ENCODE assay signal across 8 cellular contexts in genomic region chr6:136989591-136990578, GRCh38. TPM values are rescaled to one million over a fixed set of nuclear protein-coding genes. Genes with fewer than 3 reads are reported as not detected.
DNase-seq lines count a peak whose midpoint lies in the region; ATAC-seq and TF ChIP-seq lines count a peak whose summit lies in the region.

No MANE protein-coding gene starts in this region.

- peak; percentile 8 for DNase-seq in activated naive CD4-positive, alpha-beta T cell treated with anti-CD3 and anti-CD28 coated beads for 36 hours
- no peak for DNase-seq in activated naive CD4-positive, alpha-beta T cell (lab: John Stamatoyannopoulos, UW)
- DNase-seq in dorsolateral prefrontal cortex: peak in 3 of 10 donors; percentile 9 to 51 (median 15)
- peak in 2 of 3 donors; percentile 18 to 51 for DNase-seq in mucosa of descending colon
- DNase-seq in vagina (ENCODE audit: extremely low spot score in 2 of 2): no peak
- DNase-seq in globus pallidus (ENCODE audit: low spot score): no peak
- DNase-seq in Kasumi-1 (lab: John Stamatoyannopoulos, UW): no peak

- peak; percentile 65 for ATAC-seq in mucosa of descending colon
- ATAC-seq in GM18870 (IDR thresholded peaks at IDR 0.05; ENCODE audit: unreplicated experiment): no peak

- CTCF ChIA-PET in activated naive CD4-positive, alpha-beta T cell treated with anti-CD3 and anti-CD28 coated beads for 36 hours (lab: Charles Lee): interaction anchor here (0.6 to 0.9 kb wide), 2 partner anchors 19 to 51 kb away, joined by 3 to 4 read pairs; no protein-coding TSS in a partner anchor

- peak overlapping the region; percentile 5 to 72 (median 52) for H3K4me3 ChIP-seq in dorsolateral prefrontal cortex
- H3K4me3 ChIP-seq in mucosa of descending colon: no peak overlapping the region
- H3K4me3 ChIP-seq in vagina: peak overlapping the region; percentile 34 to 45

- H3K27ac Mint-ChIP-seq in activated naive CD4-positive, alpha-beta T cell treated with anti-CD3 and anti-CD28 coated beads for 36 hours: no peak overlapping the region

- no peak for TF ChIP-seq POLR2A in vagina (IDR thresholded peaks at IDR 0.05)

- peaks cover 5% of the 10 kb centered on the region for H3K4me1 Mint-ChIP-seq in activated naive CD4-positive, alpha-beta T cell treated with anti-CD3 and anti-CD28 coated beads for 36 hours (ENCODE audit: low read depth)

- H3K27ac ChIP-seq in dorsolateral prefrontal cortex: peak overlapping the region in 9 of 59 donors; percentile 10 to 63 (median 23)
- H3K27ac ChIP-seq in vagina: no peak overlapping the region

- H3K9me3 ChIP-seq in mucosa of descending colon: no peaks in the 10 kb centered on the region
- no peaks in the 10 kb centered on the region for H3K9me3 ChIP-seq in vagina

- peak overlapping the region; percentile 19 for H3K4me3 Mint-ChIP-seq in activated naive CD4-positive, alpha-beta T cell treated with anti-CD3 and anti-CD28 coated beads for 36 hours

- H3K4me1 ChIP-seq in mucosa of descending colon (ENCODE audit: low read depth) (no peaks in the 10 kb centered on the region), vagina (peaks cover 16% of the 10 kb centered on the region)

- no peaks in the 10 kb centered on the region for H3K36me3 Mint-ChIP-seq in activated naive CD4-positive, alpha-beta T cell treated with anti-CD3 and anti-CD28 coated beads for 36 hours (ENCODE audit: low read depth)

- peaks cover 52% of the 10 kb centered on the region for H3K27me3 Mint-ChIP-seq in activated naive CD4-positive, alpha-beta T cell treated with anti-CD3 and anti-CD28 coated beads for 36 hours (ENCODE audit: low read depth)

- TF ChIP-seq CTCF in dorsolateral prefrontal cortex (IDR thresholded peaks at IDR 0.05 in 54 of 56, conservative IDR thresholded peaks at IDR 0.05 in 2 of 56; ENCODE audit: low read depth in 1 of 56, partially characterized antibody in 56 of 56) (no peak), mucosa of descending colon (IDR thresholded peaks at IDR 0.05) (no peak), vagina (IDR thresholded peaks at IDR 0.05) (no peak)

- intact Hi-C loops in activated naive CD4-positive, alpha-beta T cell treated with anti-CD3 and anti-CD28 coated beads for 36 hours (cut with micrococcal nuclease): no loop called here
- intact Hi-C loops in dorsolateral prefrontal cortex (cut with DNase I) (no loop called here), mucosa of descending colon (cut with DNase I, micrococcal nuclease) (no loop called here), vagina (cut with DNase I) (no loop called here)

- no peaks in the 10 kb centered on the region for H3K9me3 Mint-ChIP-seq in activated naive CD4-positive, alpha-beta T cell treated with anti-CD3 and anti-CD28 coated beads for 36 hours

- H3K36me3 ChIP-seq in mucosa of descending colon (ENCODE audit: low read depth) (no peaks in the 10 kb centered on the region), vagina (no peaks in the 10 kb centered on the region)

- H3K27me3 ChIP-seq in dorsolateral prefrontal cortex (peaks cover 0 to 66% (median 25%) of the 10 kb centered on the region in 45 donors), vagina (no peaks in the 10 kb centered on the region)

RNA-seq across cellular contexts. Expression of gene IL20RA, which starts 54.9 kb away (rescaled TPM):
- total RNA-seq in activated naive CD4-positive, alpha-beta T cell treated with anti-CD3 and anti-CD28 coated beads for 36 hours: not detected
- total RNA-seq in dorsolateral prefrontal cortex: 1 to 10 TPM in 114 of 120 experiments, under 1 TPM in 6; 0.86 to 4.9 (median 2.1) TPM
- 10 to 100 TPM in 2 of 3 donors, 1 to 10 TPM in 1; 3.2 to 12.2 (median 11.6) TPM for total RNA-seq in mucosa of descending colon
- 21.9 TPM for total RNA-seq in vagina

Comparison
In these comparisons a context has a peak if more than half of its experiments do, and no peak if none do; other contexts are left out.
1. DNase-seq: peak in activated naive CD4-positive, alpha-beta T cell treated with anti-CD3 and anti-CD28 coated beads for 36 hours (single experiment) and mucosa of descending colon (2 of 3); none in activated naive CD4-positive, alpha-beta T cell (0 of 4), vagina (0 of 2), globus pallidus (single experiment) and Kasumi-1 (0 of 2).